In the genomic region with DNA sequence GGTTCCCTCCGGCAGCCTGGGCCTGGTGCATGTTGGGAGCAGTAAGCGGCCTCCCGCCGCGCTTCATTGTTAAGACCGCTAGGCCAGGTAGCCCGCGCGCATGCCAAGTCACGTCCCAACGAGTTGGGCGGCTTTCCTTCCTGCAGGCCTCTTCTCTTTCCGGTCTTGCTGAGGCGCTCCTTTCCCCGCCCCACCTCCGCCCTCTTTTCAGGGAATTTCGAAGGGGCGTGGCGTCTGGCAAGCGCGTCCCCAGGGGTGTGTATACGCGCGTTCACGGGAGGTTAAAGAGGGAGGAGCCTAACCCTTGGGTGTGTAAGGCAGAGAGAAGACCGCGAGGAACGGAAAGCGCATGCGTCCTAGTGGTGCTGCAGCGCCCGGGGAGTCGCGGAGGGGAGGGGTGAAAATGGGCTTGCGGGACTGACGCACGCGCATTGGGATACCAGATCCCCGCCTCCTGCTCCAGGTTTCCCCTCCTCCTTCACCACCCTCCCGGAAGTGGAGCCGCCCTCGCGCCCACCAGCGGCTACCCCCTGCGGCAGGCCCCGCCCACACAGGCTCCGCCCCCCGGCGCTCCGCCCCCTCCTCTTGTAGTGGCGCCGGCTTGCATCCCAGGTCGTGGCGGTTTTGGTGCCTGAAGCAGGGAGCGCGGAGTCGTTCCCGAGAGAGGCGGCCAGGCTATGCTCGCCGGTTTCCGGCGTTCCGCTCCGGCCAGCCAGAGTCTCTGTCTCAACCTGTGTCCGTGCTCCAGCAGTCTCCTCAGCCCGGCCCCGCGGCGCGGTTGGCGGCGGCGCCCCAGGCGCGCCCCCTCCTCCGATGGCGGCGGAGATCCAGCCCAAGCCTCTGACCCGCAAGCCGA, we compare ENCODE assay signal across 8 cellular contexts. TPM values are rescaled to one million over a fixed set of nuclear protein-coding genes. Genes with fewer than 3 reads are reported as not detected.
DNase-seq lines count a peak whose midpoint lies in the region; ATAC-seq and TF ChIP-seq lines count a peak whose summit lies in the region.

A gene with protein sequence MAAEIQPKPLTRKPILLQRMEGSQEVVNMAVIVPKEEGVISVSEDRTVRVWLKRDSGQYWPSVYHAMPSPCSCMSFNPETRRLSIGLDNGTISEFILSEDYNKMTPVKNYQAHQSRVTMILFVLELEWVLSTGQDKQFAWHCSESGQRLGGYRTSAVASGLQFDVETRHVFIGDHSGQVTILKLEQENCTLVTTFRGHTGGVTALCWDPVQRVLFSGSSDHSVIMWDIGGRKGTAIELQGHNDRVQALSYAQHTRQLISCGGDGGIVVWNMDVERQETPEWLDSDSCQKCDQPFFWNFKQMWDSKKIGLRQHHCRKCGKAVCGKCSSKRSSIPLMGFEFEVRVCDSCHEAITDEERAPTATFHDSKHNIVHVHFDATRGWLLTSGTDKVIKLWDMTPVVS (plus strand): TSS at position 588 of the 856 bp plus-strand sequence. CDS start 226 bp downstream, at position 814.

- WGBS in smooth muscle cell (ENCODE audit: low lambda C conversion rate) = 1% methylated on average over 56 of the region's 81 CpGs

- POLR2A ChIA-PET in AG04450 (lab: Yijun Ruan, JAX) = interaction anchor here (1.9 to 3.8 kb wide), 2 partner anchors 131 kb away, joined by 26 to 53 read pairs; a partner anchor contains a TSS

- peak within 1 kb of the TSS; percentile 77 for H3K9ac ChIP-seq in smooth muscle cell (ENCODE audit: low read depth)

- H3K27ac ChIP-seq in AG04450 (ENCODE audit: low read depth, low read length) (peak within 1 kb of the TSS; percentile 90), smooth muscle cell (ENCODE audit: low read depth) (peak within 1 kb of the TSS; percentile 75)

- CTCF ChIA-PET in AG04450 (lab: Charles Lee) = interaction anchor here (0.9 to 1.6 kb wide), 2 partner anchors 64 to 213 kb away, joined by 3 to 4 read pairs; no protein-coding TSS in a partner anchor

- peak; percentile 82 for ATAC-seq in GM18907 (IDR thresholded peaks at IDR 0.05; ENCODE audit: unreplicated experiment)
- ATAC-seq in HG03159 (IDR thresholded peaks at IDR 0.05; ENCODE audit: unreplicated experiment) = peak; percentile 82

- no peak for TF ChIP-seq CTCF in AG04450 (IDR thresholded peaks at IDR 0.05; ENCODE audit: low read depth, low read length)
- TF ChIP-seq CTCF in WI38 (IDR thresholded peaks at IDR 0.05; ENCODE audit: low read depth, low read length) = no peak
- no peak for TF ChIP-seq CTCF in cardiac fibroblast (IDR thresholded peaks at IDR 0.05; ENCODE audit: low read depth, low read length)
- no peak for TF ChIP-seq CTCF in smooth muscle cell (IDR thresholded peaks at IDR 0.05; ENCODE audit: borderline replicate concordance, insufficient read depth, poor library complexity, severe bottlenecking)

- DNase-seq in AG04450 (ENCODE audit: low read depth, low spot score) = peak; percentile 100
- peak; percentile 98 for DNase-seq in NCI-H2227 treated with DMSO at 0.1 percent for 48 hours (lab: John Stamatoyannopoulos, UW)
- peak; percentile 100 for DNase-seq in cardiac fibroblast (ENCODE audit: low read depth in 2 of 2)
- peak; percentile 94 for DNase-seq in iPS-NIHi7 (ENCODE audit: extremely low spot score)
- peak; percentile 97 for DNase-seq in smooth muscle cell (lab: John Stamatoyannopoulos, UW; ENCODE audit: unreplicated experiment)

- peak within 1 kb of the TSS; percentile 87 for H3K4me2 ChIP-seq in smooth muscle cell

- peaks cover 36% of the 10 kb centered on the region for H3K79me2 ChIP-seq in smooth muscle cell (ENCODE audit: low read depth)

- H2AFZ ChIP-seq in smooth muscle cell (ENCODE audit: low read depth) = peak within 1 kb of the TSS; percentile 75

- H3K9me3 ChIP-seq in AG04450 (ENCODE audit: control insufficient read depth, insufficient read depth, low read length) (no peaks in the 10 kb centered on the region; the same call in 1 of the 2 replicates), smooth muscle cell (replicated peaks; ENCODE audit: low read depth) (no peaks in the 10 kb centered on the region)

- H4K20me1 ChIP-seq in smooth muscle cell (ENCODE audit: low read depth) = no peaks in the 10 kb centered on the region

- H3K4me3 ChIP-seq in AG04450 (ENCODE audit: low read depth, low read length) (peak within 1 kb of the TSS; percentile 86), WI38 (ENCODE audit: low read depth, low read length) (peak within 1 kb of the TSS; percentile 81), cardiac fibroblast (replicated peaks in 1 of 2; ENCODE audit: low read depth in 2 of 2, low read length in 2 of 2) (peak within 1 kb of the TSS; percentile 86 to 95), smooth muscle cell (peak within 1 kb of the TSS; percentile 95)

- H3K36me3 ChIP-seq in smooth muscle cell (ENCODE audit: low read depth) = no peaks in the 10 kb centered on the region

- no peaks in the 10 kb centered on the region for H3K27me3 ChIP-seq in AG04450 (ENCODE audit: control insufficient read depth, insufficient read depth, low read length)
- no peaks in the 10 kb centered on the region for H3K27me3 ChIP-seq in smooth muscle cell (ENCODE audit: low read depth)

- H3K4me1 ChIP-seq in smooth muscle cell (ENCODE audit: low read depth) = peaks cover 33% of the 10 kb centered on the region

- H3F3A ChIP-seq in smooth muscle cell (ENCODE audit: low read depth) = peaks cover 6% of the 10 kb centered on the region

RNA-seq across cellular contexts. Expression of the gene that starts here (rescaled TPM):
- polyA plus RNA-seq in AG04450 (2011; rRNA removed) = 6.3 and 6.6 TPM in 2 replicates
- polyA minus RNA-seq in AG04450 (2011; rRNA and poly(A)+ RNA removed) = 11.4 and 14.3 TPM in 2 replicates
- 9.3 and 13.7 TPM in 2 replicates for total RNA-seq in smooth muscle cell
- polyA plus RNA-seq in smooth muscle cell = 6.6 and 9.8 TPM in 2 replicates

Comparison
In these comparisons a context has a peak if more than half of its experiments do, and no peak if none do; other contexts are left out.
1. Peak in every context shown above with its lines: DNase-seq, ATAC-seq, H3K4me3 ChIP-seq and H3K27ac ChIP-seq.